ENCODE assay signal across 1 cellular context in genomic region chr10:60828489-60828852, GRCh38.
TF ChIP-seq lines count a peak whose summit lies in the region.

No MANE protein-coding gene starts in this region.

TF ChIP-seq in GM23338, 12 proteins besides CTCF, POLR2A, EP300 and RAD21 (continued from another document):
- TF ChIP-seq ZNF331 (CRISPR knock-in tag; IDR thresholded peaks at IDR 0.05; ENCODE audit: low read depth) (no peak), ZNF114 (CRISPR knock-in tag; IDR thresholded peaks at IDR 0.05) (no peak), POLR2AphosphoS5 (IDR thresholded peaks at IDR 0.05; ENCODE audit: low read depth) (no peak), JUNB (IDR thresholded peaks at IDR 0.05; ENCODE audit: unreplicated experiment) (no peak), EZH2phosphoT487 (IDR thresholded peaks at IDR 0.05; ENCODE audit: unreplicated experiment) (no peak), NANOG (IDR thresholded peaks at IDR 0.05; ENCODE audit: borderline replicate concordance) (no peak), REST (IDR thresholded peaks at IDR 0.05; ENCODE audit: unreplicated experiment) (no peak)
TF ChIP-seq in GM23338: peak in this region for 0.
